ENCODE assay signal across 8 cellular contexts in genomic region chr16:2911580-2912329, GRCh38.
DNase-seq lines count a peak whose midpoint lies in the region; ATAC-seq and FAIRE-seq lines count a peak whose summit lies in the region.

Gene FLYWCH1 (plus strand): TSS chr16:2911931. CDS start chr16:2929686, 17,755 bp downstream.

- DNase-seq in COR-L47 (lab: John Stamatoyannopoulos, UW) = peak; percentile 98
- DNase-seq in HTR-8/SVneo (ENCODE audit: insufficient read length, low spot score) = peak; percentile 95
- DNase-seq in NOMO-1 treated with DMSO at 0.1 percent for 48 hours (lab: John Stamatoyannopoulos, UW; ENCODE audit: unreplicated experiment) = peak; percentile 98
- DNase-seq in activated CD8-positive, alpha-beta memory T cell treated with anti-CD3 and anti-CD28 coated beads for 4 hours (ENCODE audit: low read depth in 2 of 2) = peak; percentile 97
- peak; percentile 94 to 95 (median 95) for DNase-seq in effector memory CD4-positive, alpha-beta T cell
- peak; percentile 98 for DNase-seq in medulla oblongata (ENCODE audit: extremely low spot score)
- DNase-seq in stimulated activated CD4-positive, alpha-beta T cell treated with anti-CD3 and anti-CD28 coated beads, TNF-alpha, amount 100 ng/mL, for 48 hours (ENCODE audit: low read depth in 3 of 3) = peak; percentile 98 to 99 (median 98)

- peak; percentile 94 for ATAC-seq in GM21381 (IDR thresholded peaks at IDR 0.05; ENCODE audit: unreplicated experiment)

- H3K27me3 ChIP-seq in effector memory CD4-positive, alpha-beta T cell (replicated peaks; ENCODE audit: control insufficient read depth, insufficient read depth, low read length, poor library complexity, severe bottlenecking) = no peaks in the 10 kb centered on the region

- H3K27ac ChIP-seq in effector memory CD4-positive, alpha-beta T cell (ENCODE audit: insufficient read depth, low read length, poor library complexity, severe bottlenecking) = peak within 1 kb of the TSS; percentile 78

- peaks cover 8% of the 10 kb centered on the region for H3K36me3 ChIP-seq in effector memory CD4-positive, alpha-beta T cell (ENCODE audit: control insufficient read depth, insufficient read depth, low read length)

- no peaks in the 10 kb centered on the region for H3K9me3 ChIP-seq in effector memory CD4-positive, alpha-beta T cell (ENCODE audit: control insufficient read depth, low read length)

- peaks cover 13% of the 10 kb centered on the region for H3K4me1 ChIP-seq in effector memory CD4-positive, alpha-beta T cell (ENCODE audit: control insufficient read depth, insufficient read depth, low read length, poor library complexity, severe bottlenecking)

- FAIRE-seq in HTR-8/SVneo (lab: Jason Lieb, UNC) = peak; percentile 85

- H3K4me3 ChIP-seq in effector memory CD4-positive, alpha-beta T cell (ENCODE audit: insufficient read depth, low read depth, low read length, poor library complexity, severe bottlenecking) = peak within 1 kb of the TSS; percentile 72

Comparison
In these comparisons a context has a peak if more than half of its experiments do, and no peak if none do; other contexts are left out.
1. Peak in every context shown above with its lines: DNase-seq, ATAC-seq, H3K4me3 ChIP-seq and H3K27ac ChIP-seq.